8 cellular contexts compared by ENCODE assay signal in the genomic region with DNA sequence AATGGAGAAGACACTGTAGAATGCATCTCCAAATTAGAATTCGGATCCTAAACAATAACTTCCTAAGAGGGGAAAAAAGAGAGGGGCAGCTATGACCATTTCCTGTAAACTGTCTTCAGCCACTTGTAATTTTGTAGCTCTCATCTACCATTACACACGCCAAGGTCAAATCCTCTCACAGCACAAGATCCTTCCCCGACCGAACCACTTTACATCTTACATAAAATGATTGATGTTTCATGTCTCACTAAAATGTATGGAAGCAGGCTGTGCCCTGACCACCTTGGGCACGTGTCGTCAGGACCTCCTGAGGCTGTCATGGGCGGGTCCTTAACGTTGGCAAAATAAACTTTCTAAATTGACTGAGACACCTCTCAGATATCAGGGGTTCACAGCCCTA. TPM values are rescaled to one million over a fixed set of nuclear protein-coding genes. Genes with fewer than 3 reads are reported as not detected.
DNase-seq lines count a peak whose midpoint lies in the region; ATAC-seq and TF ChIP-seq lines count a peak whose summit lies in the region.

No MANE protein-coding gene starts in this region.

- no TSS peak for BruUV-seq in OCI-LY7 (replicated peaks; lab: Mats Ljungman, UMichigan)

- peak overlapping the region; percentile 99 for H3K27ac Mint-ChIP-seq in activated T-helper 17 cell treated with anti-CD3 and anti-CD28 coated beads, Interleukin-2, amount 50 U/mL, for 72 hours

- ATAC-seq in HG02938 (IDR thresholded peaks at IDR 0.05; ENCODE audit: unreplicated experiment) (peak; percentile 9), GM21423 (IDR thresholded peaks at IDR 0.05; ENCODE audit: unreplicated experiment) (no peak), GM21381 (IDR thresholded peaks at IDR 0.05; ENCODE audit: unreplicated experiment) (no peak)
- peak; percentile 30 for ATAC-seq in activated T-helper 17 cell treated with anti-CD3 and anti-CD28 coated beads, Interleukin-2, amount 50 U/mL, for 72 hours (replicated peaks)

- peak overlapping the region; percentile 95 for H3K4me2 ChIP-seq in OCI-LY7 (ENCODE audit: low read length)

- H3K4me3 Mint-ChIP-seq in activated T-helper 17 cell treated with anti-CD3 and anti-CD28 coated beads, Interleukin-2, amount 50 U/mL, for 72 hours = peak overlapping the region; percentile 91

- H3K27me3 Mint-ChIP-seq in activated T-helper 17 cell treated with anti-CD3 and anti-CD28 coated beads, Interleukin-2, amount 50 U/mL, for 72 hours = no peaks in the 10 kb centered on the region

- TF ChIP-seq CTCF in GM12864 (IDR thresholded peaks at IDR 0.05; ENCODE audit: low read depth, low read length, missing control alignments) = no peak
- no peak for TF ChIP-seq CTCF in OCI-LY7 (conservative IDR thresholded peaks at IDR 0.05; ENCODE audit: low read length)
- no peak for TF ChIP-seq CTCF in sigmoid colon (IDR thresholded peaks at IDR 0.05)

- intact Hi-C loops in OCI-LY7 (cut with micrococcal nuclease; ENCODE audit: unreplicated experiment) (loop anchor here (10.0 kb wide), 1 partner anchor 1746 kb away; a partner anchor contains a TSS), sigmoid colon (cut with DNase I) (no loop called here)

- H3K4me1 ChIP-seq in OCI-LY7 (ENCODE audit: insufficient read depth, low read length, poor library complexity, severe bottlenecking) = peaks cover 24% of the 10 kb centered on the region
- H3K4me1 ChIP-seq in sigmoid colon = peaks cover 0 to 22% (median 14%) of the 10 kb centered on the region in 4 donors

- TF ChIP-seq POLR2A in sigmoid colon (IDR thresholded peaks at IDR 0.05) = no peak

- no peaks in the 10 kb centered on the region for H3K4me1 Mint-ChIP-seq in activated T-helper 17 cell treated with anti-CD3 and anti-CD28 coated beads, Interleukin-2, amount 50 U/mL, for 72 hours

- H3K36me3 ChIP-seq in OCI-LY7 (ENCODE audit: insufficient read depth, low read length) (no peaks in the 10 kb centered on the region), sigmoid colon (no peaks in the 10 kb centered on the region)

- no peaks in the 10 kb centered on the region for H3K9me3 Mint-ChIP-seq in activated T-helper 17 cell treated with anti-CD3 and anti-CD28 coated beads, Interleukin-2, amount 50 U/mL, for 72 hours

- H3K4me3 ChIP-seq in GM12864 (ENCODE audit: low read depth, low read length) = peak overlapping the region; percentile 42
- peak overlapping the region; percentile 66 for H3K4me3 ChIP-seq in OCI-LY7 (ENCODE audit: low read depth, low read length, poor library complexity, severe bottlenecking)
- H3K4me3 ChIP-seq in sigmoid colon = peak overlapping the region in 2 of 4 donors; percentile 22 to 26

- CTCF ChIA-PET in OCI-LY7 (lab: Charles Lee; ENCODE audit: unreplicated experiment) = no interaction called here

- no peaks in the 10 kb centered on the region for H3K27me3 ChIP-seq in sigmoid colon

- no peaks in the 10 kb centered on the region for H3K9me2 ChIP-seq in OCI-LY7 (ENCODE audit: insufficient read depth, low read length)

- H3K27ac ChIP-seq in OCI-LY7 (ENCODE audit: low read depth, low read length, poor library complexity, severe bottlenecking) (peak overlapping the region; percentile 96), sigmoid colon (peak overlapping the region; percentile 68 to 84 (median 83))

- H4K20me1 ChIP-seq in OCI-LY7 (ENCODE audit: insufficient read depth, low read length) = no peaks in the 10 kb centered on the region

- no peak for TF ChIP-seq EP300 in sigmoid colon (IDR thresholded peaks at IDR 0.05)

- POLR2A ChIA-PET in OCI-LY7 (lab: Charles Lee) = no interaction called here

- H3K36me3 Mint-ChIP-seq in activated T-helper 17 cell treated with anti-CD3 and anti-CD28 coated beads, Interleukin-2, amount 50 U/mL, for 72 hours (ENCODE audit: low read depth) = no peaks in the 10 kb centered on the region

- peak overlapping the region; percentile 76; the same call in 1 of the 2 replicates for H2AFZ ChIP-seq in OCI-LY7 (ENCODE audit: low read length)

- no peak for DNase-seq in GM12864 (ENCODE audit: low read depth)
- peak; percentile 60 for DNase-seq in OCI-LY7 (ENCODE audit: low spot score)
- peak; percentile 48 for DNase-seq in foreskin melanocyte
- DNase-seq in sigmoid colon = peak; percentile 74

- no peaks in the 10 kb centered on the region for H3K79me2 ChIP-seq in OCI-LY7 (ENCODE audit: insufficient read depth, low read depth, low read length)

- H3K9me3 ChIP-seq in OCI-LY7 (ENCODE audit: low read length) = no peaks in the 10 kb centered on the region
- no peaks in the 10 kb centered on the region for H3K9me3 ChIP-seq in sigmoid colon

- WGBS in sigmoid colon, 2 donors = 1% methylated on average over 8 of the region's 8 CpGs

RNA-seq across cellular contexts. Expression of a gene that starts 24.1 kb away (rescaled TPM):
- not detected in 2 replicates for total RNA-seq in OCI-LY7 (2014; rRNA removed; shearing (Covaris generic))
- not detected in 2 replicates for total RNA-seq in OCI-LY7 (2022)
- 10 to 100 TPM; 32.3 to 41.0 TPM for total RNA-seq in activated T-helper 17 cell treated with anti-CD3 and anti-CD28 coated beads, Interleukin-2, amount 50 U/mL, for 72 hours
- 10 to 100 TPM; 16.4 to 22.2 (median 18.8) TPM for total RNA-seq in sigmoid colon
- 10 to 100 TPM; 31.5 to 40.2 (median 36.0) TPM for polyA plus RNA-seq in sigmoid colon

Comparison
In these comparisons a context has a peak if more than half of its experiments do, and no peak if none do; other contexts are left out.
1. ATAC-seq: peak in HG02938 (single experiment) and activated T-helper 17 cell treated with anti-CD3 and anti-CD28 coated beads, Interleukin-2, amount 50 U/mL, for 72 hours (single experiment); none in GM21423 (single experiment) and GM21381 (single experiment).
2. RNA of a gene that starts 24.1 kb away (total RNA-seq): 32.3 to 41.0 TPM in activated T-helper 17 cell treated with anti-CD3 and anti-CD28 coated beads, Interleukin-2, amount 50 U/mL, for 72 hours and 16.4 to 22.2 TPM in sigmoid colon; not detected in OCI-LY7; every median in the first group is over 10 times any median in the second.